In genomic region chr6:42020967-42021366, GRCh38 we compare ENCODE assay signal across 21 cellular contexts. TPM values are rescaled to one million over a fixed set of nuclear protein-coding genes. Genes with fewer than 3 reads are reported as not detected.
A peak's percentile ranks its signal among the peaks of the same experiment; 100 is the strongest.
DNase-seq lines count a peak whose midpoint lies in the region; ATAC-seq and TF ChIP-seq lines count a peak whose summit lies in the region.
"Had no signal": no experiment of that assay in that cellular context is flagged by ENCODE, and none has a peak within 500 bp of the region (broad histone marks: within the 10 kb centered on the region; RNA-seq: fewer than 3 reads in every experiment).

No MANE protein-coding gene starts in this region.

- peaks cover 100% of the 10 kb centered on the region for H3K4me1 ChIP-seq in BLaER1

- H3K27ac ChIP-seq in BLaER1, result peak overlapping the region; percentile 96
- peak overlapping the region; percentile 78 for H3K27ac ChIP-seq in CD4-positive, alpha-beta T cell (ENCODE audit: low read depth, low read length)
- H3K27ac ChIP-seq: KMS-11, SJCRH30 had no signal

- H3K27ac Mint-ChIP-seq in CD4-positive, alpha-beta T cell, result peak overlapping the region; percentile 94
- H3K27ac Mint-ChIP-seq in activated CD4-positive, alpha-beta memory T cell treated with anti-CD3 and anti-CD28 coated beads for 36 hours, result peak overlapping the region; percentile 97
- peak overlapping the region; percentile 88 to 98 (median 92) for H3K27ac Mint-ChIP-seq in immature natural killer cell

- peak overlapping the region; percentile 17 for H3K4me3 Mint-ChIP-seq in CD4-positive, alpha-beta T cell
- peak overlapping the region; percentile 57 for H3K4me3 Mint-ChIP-seq in activated CD4-positive, alpha-beta memory T cell treated with anti-CD3 and anti-CD28 coated beads for 36 hours
- H3K4me3 Mint-ChIP-seq in immature natural killer cell, result peak overlapping the region; percentile 70 to 87 (median 80)
- H3K4me3 Mint-ChIP-seq: nephron progenitor cell had no signal

- peaks cover 24% of the 10 kb centered on the region for H3K36me3 ChIP-seq in BLaER1
- H3K36me3 ChIP-seq: sigmoid colon, SJCRH30 had no signal

- H3K9me3 ChIP-seq in BLaER1, result no peaks in the 10 kb centered on the region
- H3K9me3 ChIP-seq in CD4-positive, alpha-beta T cell (ENCODE audit: control insufficient read depth, low read length), result no peaks in the 10 kb centered on the region
- H3K9me3 ChIP-seq: esophagus muscularis mucosa, gastroesophageal sphincter, sigmoid colon, SJCRH30, tibial nerve had no signal

- H3K4me3 ChIP-seq in BLaER1, result no peak overlapping the region; the same call in 1 of the 2 replicates
- H3K4me3 ChIP-seq: esophagus muscularis mucosa, gastroesophageal sphincter, sigmoid colon, SJCRH30, tibial nerve had no signal

- peak overlapping the region; percentile 81 for H3K4me2 ChIP-seq in BLaER1
- H3K4me2 ChIP-seq: KMS-11 had no signal

- no peaks in the 10 kb centered on the region for H4K20me1 ChIP-seq in BLaER1

- TF ChIP-seq CTCF in CD4-positive, alpha-beta T cell (IDR thresholded peaks at IDR 0.05), result no peak

- intact Hi-C loops in CD4-positive, alpha-beta T cell (cut with DNase I, micrococcal nuclease), result loop anchor here in 1 of 2 experiments (5.0 kb wide), 2 partner anchors 34 to 84 kb away; no protein-coding TSS in a partner anchor
- intact Hi-C loops in activated CD4-positive, alpha-beta memory T cell treated with anti-CD3 and anti-CD28 coated beads for 36 hours (cut with micrococcal nuclease), result no loop called here

- peaks cover 82% of the 10 kb centered on the region for H3K36me3 Mint-ChIP-seq in CD4-positive, alpha-beta T cell (ENCODE audit: low read depth)
- H3K36me3 Mint-ChIP-seq in activated CD4-positive, alpha-beta memory T cell treated with anti-CD3 and anti-CD28 coated beads for 36 hours, result peaks cover 24% of the 10 kb centered on the region
- H3K36me3 Mint-ChIP-seq in immature natural killer cell, result peaks cover 1 to 6% (median 5%) of the 10 kb centered on the region in 3 donors

- POLR2A ChIA-PET in CD4-positive, alpha-beta T cell (lab: Charles Lee), result interaction anchor here (0.8 to 2.7 kb wide), 5 partner anchors 24 to 100 kb away, joined by 3 to 20 read pairs (median 13); partner anchors contain the start of genes BYSL and MED20
- POLR2A ChIA-PET in activated CD4-positive, alpha-beta memory T cell treated with anti-CD3 and anti-CD28 coated beads for 36 hours (lab: Charles Lee), result interaction anchor here (1.3 to 1.8 kb wide), 3 partner anchors 12 to 18 kb away, joined by 5 to 17 read pairs (median 7); no protein-coding TSS in a partner anchor

- no peak for DNase-seq in CD4-positive, alpha-beta T cell
- DNase-seq in activated CD4-positive, alpha-beta memory T cell treated with anti-CD3 and anti-CD28 coated beads for 36 hours, result no peak
- DNase-seq in immature natural killer cell, result no peak
- DNase-seq in NCI-H69 (lab: John Stamatoyannopoulos, UW), result no peak
- no peak for DNase-seq in DMS53 (lab: John Stamatoyannopoulos, UW)
- DNase-seq in NCI-H1048 (lab: John Stamatoyannopoulos, UW), result no peak
- DNase-seq: anterior cingulate cortex; central memory CD4-positive, alpha-beta T cell; mesendoderm; NCI-H1417; NCI-H526; nephron progenitor cell; sigmoid colon; SJCRH30; stimulated activated naive CD4-positive, alpha-beta T cell; T-helper 9 cell had no signal

- CTCF ChIA-PET in CD4-positive, alpha-beta T cell (lab: Charles Lee), result interaction anchor here (2.5 kb wide), 1 partner anchor 23 kb away, joined by 8 read pairs; no protein-coding TSS in a partner anchor
- CTCF ChIA-PET in activated CD4-positive, alpha-beta memory T cell treated with anti-CD3 and anti-CD28 coated beads for 36 hours (lab: Charles Lee), result interaction anchor here (1.3 to 1.9 kb wide), 3 partner anchors 10 to 82 kb away, joined by 3 to 5 read pairs (median 4); no protein-coding TSS in a partner anchor

- H3K4me1 Mint-ChIP-seq in CD4-positive, alpha-beta T cell (ENCODE audit: low read depth), result peaks cover 73% of the 10 kb centered on the region
- peaks cover 76% of the 10 kb centered on the region for H3K4me1 Mint-ChIP-seq in activated CD4-positive, alpha-beta memory T cell treated with anti-CD3 and anti-CD28 coated beads for 36 hours (ENCODE audit: low read depth)
- peaks cover 83 to 89% of the 10 kb centered on the region in 2 donors for H3K4me1 Mint-ChIP-seq in immature natural killer cell

- no peaks in the 10 kb centered on the region for H3K27me3 Mint-ChIP-seq in CD4-positive, alpha-beta T cell
- no peaks in the 10 kb centered on the region for H3K27me3 Mint-ChIP-seq in activated CD4-positive, alpha-beta memory T cell treated with anti-CD3 and anti-CD28 coated beads for 36 hours
- peaks cover 3 to 6% (median 3%) of the 10 kb centered on the region in 3 donors for H3K27me3 Mint-ChIP-seq in immature natural killer cell (ENCODE audit: low read depth in 3 of 3)

- H3K9ac ChIP-seq in BLaER1, result peak overlapping the region; percentile 74
- H3K9ac ChIP-seq: KMS-11 had no signal

- H3K9me3 Mint-ChIP-seq in CD4-positive, alpha-beta T cell, result no peaks in the 10 kb centered on the region
- peaks cover 6% of the 10 kb centered on the region for H3K9me3 Mint-ChIP-seq in activated CD4-positive, alpha-beta memory T cell treated with anti-CD3 and anti-CD28 coated beads for 36 hours
- no peaks in the 10 kb centered on the region for H3K9me3 Mint-ChIP-seq in immature natural killer cell
- H3K9me3 Mint-ChIP-seq: nephron progenitor cell had no signal

- H3K27me3 ChIP-seq in BLaER1, result no peaks in the 10 kb centered on the region
- no peaks in the 10 kb centered on the region for H3K27me3 ChIP-seq in CD4-positive, alpha-beta T cell (ENCODE audit: control insufficient read depth, insufficient read depth, low read length)
- H3K27me3 ChIP-seq: esophagus muscularis mucosa, gastroesophageal sphincter, sigmoid colon, SJCRH30, tibial nerve had no signal

- no peak for ATAC-seq in CD4-positive, alpha-beta T cell (ENCODE audit: poor library complexity)
- ATAC-seq: gastroesophageal sphincter had no signal

RNA-seq across cellular contexts. Expression of gene TAF8, which starts 29.4 kb away (rescaled TPM):
- 10 to 100 TPM; 30.1 to 34.7 TPM for total RNA-seq in CD4-positive, alpha-beta T cell
- total RNA-seq in activated CD4-positive, alpha-beta memory T cell treated with anti-CD3 and anti-CD28 coated beads for 36 hours, result 10 to 100 TPM; 57.7 to 58.7 TPM
- polyA plus RNA-seq in immature natural killer cell, result 10 to 100 TPM in 2 of 3 donors, 1 to 10 TPM in 1; 8.5 to 23.0 (median 14.6) TPM

Comparison
In these comparisons a context has a peak if more than half of its experiments do, and no peak if none do; other contexts are left out.
1. H3K4me3 Mint-ChIP-seq: peak in every context shown above with its lines; median percentile 80 in immature natural killer cell; 57 in activated CD4-positive, alpha-beta memory T cell treated with anti-CD3 and anti-CD28 coated beads for 36 hours; 17 in CD4-positive, alpha-beta T cell.